Comparison of ENCODE assay signal across 16 cellular contexts in the genomic region with DNA sequence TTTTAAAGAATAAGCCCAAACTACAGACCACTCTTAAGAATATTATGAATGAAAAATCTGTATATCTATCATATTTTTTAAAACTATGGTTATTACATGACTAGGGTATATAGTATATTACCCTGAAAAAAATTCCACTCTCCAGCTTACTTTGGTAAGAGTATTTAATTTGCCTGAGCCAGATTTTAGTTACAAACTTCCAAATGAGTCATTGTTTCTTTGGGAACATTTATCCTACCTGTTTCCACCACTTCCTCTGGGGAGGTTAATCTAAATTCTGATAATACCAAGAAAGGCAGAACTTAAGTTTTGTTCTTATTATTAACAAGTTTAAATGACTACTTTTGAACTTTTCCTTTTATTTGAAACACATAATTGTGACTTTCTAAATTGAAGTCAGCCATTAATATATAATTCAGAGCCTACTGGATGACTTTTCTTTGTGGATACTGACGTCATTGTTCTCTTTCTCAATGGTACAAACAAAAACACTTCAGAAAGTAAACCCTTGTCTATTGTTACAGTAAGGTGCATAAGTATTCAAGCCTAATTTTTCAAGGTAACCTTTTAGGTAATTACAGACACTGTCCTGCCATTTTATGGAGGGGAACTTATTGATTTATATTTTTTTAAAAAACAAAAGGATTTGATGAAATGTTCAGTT.
DNase-seq lines count a peak whose midpoint lies in the region; ATAC-seq, FAIRE-seq and TF ChIP-seq lines count a peak whose summit lies in the region.
"Had no signal": no experiment of that assay in that cellular context is flagged by ENCODE, and none has a peak within 500 bp of the region (broad histone marks: within the 10 kb centered on the region; RNA-seq: fewer than 3 reads in every experiment).

No MANE protein-coding gene starts in this region.

- H3K27ac ChIP-seq in RWPE2 (ENCODE audit: poor library complexity, severe bottlenecking), result peak overlapping the region; percentile 72

- H3K27ac Mint-ChIP-seq in endothelial cell (ENCODE audit: unreplicated experiment), result peak overlapping the region; percentile 57
- H3K27ac Mint-ChIP-seq in type B pancreatic cell, result no peak overlapping the region
- H3K27ac Mint-ChIP-seq: B cell; CD4-positive, alpha-beta T cell; GM23338; H9 had no signal

- TF ChIP-seq CTCF in RWPE2 (IDR thresholded peaks at IDR 0.05; ENCODE audit: poor library complexity, severe bottlenecking) (no peak), endothelial cell (IDR thresholded peaks at IDR 0.05; ENCODE audit: unreplicated experiment) (no peak), type B pancreatic cell (conservative IDR thresholded peaks at IDR 0.05) (no peak)

- H3K4me1 ChIP-seq in RWPE2 (ENCODE audit: insufficient read depth, poor library complexity, severe bottlenecking), result peaks cover 32% of the 10 kb centered on the region

- no peaks in the 10 kb centered on the region for H3K27me3 ChIP-seq in RWPE2 (ENCODE audit: insufficient read depth, poor library complexity, severe bottlenecking)

- H3K9me3 Mint-ChIP-seq in endothelial cell (ENCODE audit: unreplicated experiment) (no peaks in the 10 kb centered on the region), type B pancreatic cell (peaks cover 5% of the 10 kb centered on the region)
- H3K9me3 Mint-ChIP-seq: CD4-positive, alpha-beta T cell; GM23338; H9 had no signal

- H3K27me3 Mint-ChIP-seq in endothelial cell (ENCODE audit: unreplicated experiment) (peaks cover 2% of the 10 kb centered on the region), type B pancreatic cell (no peaks in the 10 kb centered on the region)
- H3K27me3 Mint-ChIP-seq: B cell; CD4-positive, alpha-beta T cell had no signal

- H3K36me3 Mint-ChIP-seq in endothelial cell (ENCODE audit: low read depth, unreplicated experiment) (peaks cover 4% of the 10 kb centered on the region), type B pancreatic cell (no peaks in the 10 kb centered on the region)

- no peak overlapping the region for H3K4me3 Mint-ChIP-seq in endothelial cell (ENCODE audit: unreplicated experiment)
- no peak overlapping the region for H3K4me3 Mint-ChIP-seq in type B pancreatic cell
- H3K4me3 Mint-ChIP-seq: B cell; CD4-positive, alpha-beta T cell; GM23338; H9 had no signal

- FAIRE-seq in islet of Langerhans (lab: Jason Lieb, UNC), result peak; percentile 5
- FAIRE-seq: A204.1, GM12878 had no signal

- no peak for ATAC-seq in RWPE2 (ENCODE audit: low read depth)
- ATAC-seq: GM12878, GM23338 had no signal

- H3K4me1 Mint-ChIP-seq in endothelial cell (ENCODE audit: unreplicated experiment) (peaks cover 14% of the 10 kb centered on the region), type B pancreatic cell (ENCODE audit: unreplicated experiment) (peaks cover 4% of the 10 kb centered on the region)
- H3K4me1 Mint-ChIP-seq: B cell, GM23338, H9 had no signal

- DNase-seq in RWPE2 (ENCODE audit: low spot score), result no peak
- DNase-seq in endothelial cell (ENCODE audit: low spot score), result no peak
- DNase-seq in lung microvascular endothelial cell (ENCODE audit: low read depth in 2 of 2), result peak; percentile 13 to 52
- DNase-seq in inferior parietal cortex (ENCODE audit: extremely low spot score), result no peak
- no peak for DNase-seq in activated naive CD4-positive, alpha-beta T cell treated with anti-CD3 and anti-CD28 coated beads, Interleukin-2, amount 50 U/mL, for 16 hours
- no peak for DNase-seq in type B pancreatic cell (ENCODE audit: extremely low spot score, unreplicated experiment)
- DNase-seq: C1 segment of cervical spinal cord; Calu3; CD4-positive, alpha-beta T cell; DMS 273 treated with DMSO at 0.1 percent for 48 hours; H9 had no signal

- H3K4me3 ChIP-seq in RWPE2 (ENCODE audit: severe bottlenecking), result no peak overlapping the region
- H3K4me3 ChIP-seq: GM12878, GM23338 had no signal

- no peaks in the 10 kb centered on the region for H3K9me3 ChIP-seq in RWPE2 (ENCODE audit: severe bottlenecking)

- H3K36me3 ChIP-seq in RWPE2 (ENCODE audit: low read depth), result no peaks in the 10 kb centered on the region

Comparison
In these comparisons a context has a peak if more than half of its experiments do, and no peak if none do; other contexts are left out.
1. DNase-seq: peak in lung microvascular endothelial cell (2 of 2); none in RWPE2 (single experiment), endothelial cell (single experiment), inferior parietal cortex (single experiment), activated naive CD4-positive, alpha-beta T cell treated with anti-CD3 and anti-CD28 coated beads, Interleukin-2, amount 50 U/mL, for 16 hours (single experiment) and type B pancreatic cell (single experiment).